ENCODE assay signal across 2 cellular contexts in the genomic region with DNA sequence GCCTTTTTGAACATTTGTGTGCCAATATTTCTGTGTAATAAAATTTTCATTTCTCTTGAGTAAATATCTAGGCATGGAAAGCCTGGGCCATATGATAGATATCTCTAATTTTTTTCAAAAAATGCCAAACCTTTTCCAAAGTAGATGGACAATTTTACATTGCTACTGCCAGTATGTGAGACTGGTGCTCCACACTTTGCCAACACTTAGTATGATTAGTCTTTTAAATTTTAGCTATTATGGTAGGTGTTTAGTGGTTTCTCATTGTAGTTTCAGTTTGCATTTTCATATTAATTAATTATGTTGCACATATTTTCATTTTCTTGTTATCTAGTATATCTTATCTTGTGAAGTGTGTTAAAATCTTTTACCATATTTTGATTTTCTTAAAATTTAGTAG.
TF ChIP-seq lines count a peak whose summit lies in the region.

No MANE protein-coding gene starts in this region.

TF ChIP-seq in HEK293, 187 proteins besides CTCF, POLR2A, EP300 and RAD21:
- TF ChIP-seq ZNF184 (tag by site-specific recombination; IDR thresholded peaks at IDR 0.05): peak; percentile 96
- TF ChIP-seq ZNF302 (tag by site-specific recombination; IDR thresholded peaks at IDR 0.05; ENCODE audit: low read depth): no peak
- TF ChIP-seq ZNF211 (tag by site-specific recombination; IDR thresholded peaks at IDR 0.05; ENCODE audit: low read depth): no peak
- no peak for TF ChIP-seq ZNF24 (tag by site-specific recombination; IDR thresholded peaks at IDR 0.05)
- TF ChIP-seq ZNF221 (tag by site-specific recombination; IDR thresholded peaks at IDR 0.05; ENCODE audit: borderline replicate concordance): no peak

TF ChIP-seq in K562, 482 proteins besides CTCF, POLR2A, EP300 and RAD21:
- no peak for TF ChIP-seq ZNF354B (CRISPR knock-in tag; IDR thresholded peaks at IDR 0.05)
- TF ChIP-seq, protein P1, sequence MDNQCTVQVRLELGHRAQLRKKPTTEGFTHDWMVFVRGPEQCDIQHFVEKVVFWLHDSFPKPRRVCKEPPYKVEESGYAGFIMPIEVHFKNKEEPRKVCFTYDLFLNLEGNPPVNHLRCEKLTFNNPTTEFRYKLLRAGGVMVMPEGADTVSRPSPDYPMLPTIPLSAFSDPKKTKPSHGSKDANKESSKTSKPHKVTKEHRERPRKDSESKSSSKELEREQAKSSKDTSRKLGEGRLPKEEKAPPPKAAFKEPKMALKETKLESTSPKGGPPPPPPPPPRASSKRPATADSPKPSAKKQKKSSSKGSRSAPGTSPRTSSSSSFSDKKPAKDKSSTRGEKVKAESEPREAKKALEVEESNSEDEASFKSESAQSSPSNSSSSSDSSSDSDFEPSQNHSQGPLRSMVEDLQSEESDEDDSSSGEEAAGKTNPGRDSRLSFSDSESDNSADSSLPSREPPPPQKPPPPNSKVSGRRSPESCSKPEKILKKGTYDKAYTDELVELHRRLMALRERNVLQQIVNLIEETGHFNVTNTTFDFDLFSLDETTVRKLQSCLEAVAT (IDR thresholded peaks at IDR 0.05): no peak
- TF ChIP-seq SMAD4 (CRISPR knock-in tag; conservative IDR thresholded peaks at IDR 0.05): no peak
- 0 out of 2 replicates have a peak, but pooled peaks have one; percentile 39 for TF ChIP-seq ZNF184 (CRISPR knock-in tag; IDR thresholded peaks at IDR 0.05)
- no peak for TF ChIP-seq ZHX1 (conservative IDR thresholded peaks at IDR 0.05; ENCODE audit: low read length)
- peak; percentile 57 for TF ChIP-seq RBM25 (IDR thresholded peaks at IDR 0.05; ENCODE audit: low read depth, low read length, severe bottlenecking)
- no peak for TF ChIP-seq SREBF1 (IDR thresholded peaks at IDR 0.05; ENCODE audit: borderline replicate concordance, low read depth, low read length)
